Comparison of ENCODE assay signal across 17 cellular contexts in the genomic region with DNA sequence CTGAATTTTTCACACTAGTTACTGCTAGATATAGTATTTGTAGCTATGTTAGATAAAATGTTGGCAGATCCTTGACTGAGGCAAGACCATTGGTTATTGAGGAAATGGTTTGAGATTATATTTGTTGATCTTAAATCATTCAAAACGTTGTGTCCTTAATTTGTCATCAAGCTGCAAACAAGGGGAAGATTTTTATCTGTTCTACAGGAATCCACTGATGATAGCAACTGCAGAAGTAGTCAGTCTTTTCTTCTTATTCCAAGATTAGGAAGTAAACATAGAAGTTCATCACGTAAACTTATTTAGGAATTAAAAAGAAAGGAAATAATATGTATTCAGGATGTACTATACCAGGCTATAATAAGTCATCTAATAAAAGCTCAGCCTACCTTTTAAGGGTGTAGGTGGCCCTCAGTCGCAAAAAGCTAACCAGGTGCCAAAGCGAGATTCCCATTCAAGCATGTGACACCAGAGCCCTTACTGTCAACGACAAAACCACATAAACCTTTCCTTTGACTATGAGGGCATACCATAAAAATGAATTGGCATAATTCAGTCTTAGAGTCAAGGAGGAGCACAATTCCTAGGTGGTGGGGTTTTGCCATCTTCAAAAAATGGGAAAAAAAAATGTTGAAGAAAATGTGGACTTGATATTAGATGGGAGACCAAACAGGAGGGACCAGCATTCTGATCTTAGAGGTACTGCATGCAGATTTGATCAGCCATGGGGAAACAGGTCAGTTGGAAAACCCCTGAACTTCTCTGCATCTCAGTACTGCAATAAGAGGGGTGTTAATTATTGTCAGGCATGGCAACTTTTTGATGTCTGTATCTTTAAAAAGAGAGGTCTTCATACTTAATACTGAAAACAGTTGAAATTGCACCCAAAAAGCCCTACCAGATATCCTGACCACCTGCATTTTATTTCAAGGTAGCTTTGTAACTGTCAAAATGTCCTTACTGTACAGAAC.
DNase-seq lines count a peak whose midpoint lies in the region; ATAC-seq and TF ChIP-seq lines count a peak whose summit lies in the region.
"Had no signal": no experiment of that assay in that cellular context is flagged by ENCODE, and none has a peak within 500 bp of the region (broad histone marks: within the 10 kb centered on the region; RNA-seq: fewer than 3 reads in every experiment).

No MANE protein-coding gene starts in this region.

- DNase-seq in left colon (no peak), dorsolateral prefrontal cortex (no peak)
- DNase-seq in effector memory CD4-positive, alpha-beta T cell, result no peak
- DNase-seq: activated CD4-positive, alpha-beta T cell treated with anti-CD3 and anti-CD28 coated beads, Interleukin-2, amount 10 ng/mL, durations not matched to agents 7 days and 5 days; DMS79 treated with DMSO at 0.1 percent for 48 hours; HCEC 1CT; kidney glomerular epithelial cell; NCI-H226; stimulated activated CD4-positive, alpha-beta T cell treated with anti-CD3 and anti-CD28 coated beads, Interleukin-4, amount 100 ng/mL, for 1 hour; stimulated activated naive CD8-positive, alpha-beta T cell treated with anti-CD3 and anti-CD28 coated beads, Interleukin-15, Interleukin-2, amounts not matched to agents 100 U/mL and 50 U/mL, for 24 hours; T-cell had no signal

- ATAC-seq in GM18498 (IDR thresholded peaks at IDR 0.05; ENCODE audit: unreplicated experiment) (peak; percentile 53), GM19397 (IDR thresholded peaks at IDR 0.05; ENCODE audit: unreplicated experiment) (peak; percentile 72), HG02852 (IDR thresholded peaks at IDR 0.05; ENCODE audit: unreplicated experiment) (peak; percentile 48), HG03521 (IDR thresholded peaks at IDR 0.05; ENCODE audit: unreplicated experiment) (peak; percentile 37), left colon (no peak), SK-N-SH treated with all-trans-retinoic acid at 6 μM for 48 hours (no peak)
- ATAC-seq: Panc1; stimulated activated naive CD8-positive, alpha-beta T cell treated with anti-CD3 and anti-CD28 coated beads, Interleukin-15, Interleukin-2, amounts not matched to agents 100 U/mL and 50 U/mL, for 24 hours; T-cell had no signal

- H3K4me1 ChIP-seq in effector memory CD4-positive, alpha-beta T cell (ENCODE audit: control insufficient read depth, insufficient read depth, low read length, poor library complexity, severe bottlenecking), result no peaks in the 10 kb centered on the region

- H3K27me3 ChIP-seq in effector memory CD4-positive, alpha-beta T cell (replicated peaks; ENCODE audit: control insufficient read depth, insufficient read depth, low read length, poor library complexity, severe bottlenecking), result no peaks in the 10 kb centered on the region
- no peaks in the 10 kb centered on the region for H3K27me3 ChIP-seq in dorsolateral prefrontal cortex

- no peaks in the 10 kb centered on the region for H3K36me3 ChIP-seq in effector memory CD4-positive, alpha-beta T cell (ENCODE audit: control insufficient read depth, insufficient read depth, low read length)

- no peak for TF ChIP-seq CTCF in dorsolateral prefrontal cortex (IDR thresholded peaks at IDR 0.05 in 54 of 56, conservative IDR thresholded peaks at IDR 0.05 in 2 of 56; ENCODE audit: low read depth in 1 of 56, partially characterized antibody in 56 of 56)

- no peak overlapping the region for H3K4me3 ChIP-seq in effector memory CD4-positive, alpha-beta T cell (ENCODE audit: insufficient read depth, low read depth, low read length, poor library complexity, severe bottlenecking)
- no peak overlapping the region for H3K4me3 ChIP-seq in dorsolateral prefrontal cortex

- no peaks in the 10 kb centered on the region for H3K9me3 ChIP-seq in effector memory CD4-positive, alpha-beta T cell (ENCODE audit: control insufficient read depth, low read length)

- no peak overlapping the region for H3K27ac ChIP-seq in effector memory CD4-positive, alpha-beta T cell (ENCODE audit: insufficient read depth, low read length, poor library complexity, severe bottlenecking)
- H3K27ac ChIP-seq in dorsolateral prefrontal cortex, result no peak overlapping the region

- intact Hi-C loops in left colon (cut with DNase I, micrococcal nuclease) (no loop called here), dorsolateral prefrontal cortex (cut with DNase I) (no loop called here)

TF ChIP-seq in SK-N-SH treated with all-trans-retinoic acid at 6 μM for 48 hours, 23 proteins besides CTCF, POLR2A, EP300 and RAD21:
- TF ChIP-seq, protein P1, sequence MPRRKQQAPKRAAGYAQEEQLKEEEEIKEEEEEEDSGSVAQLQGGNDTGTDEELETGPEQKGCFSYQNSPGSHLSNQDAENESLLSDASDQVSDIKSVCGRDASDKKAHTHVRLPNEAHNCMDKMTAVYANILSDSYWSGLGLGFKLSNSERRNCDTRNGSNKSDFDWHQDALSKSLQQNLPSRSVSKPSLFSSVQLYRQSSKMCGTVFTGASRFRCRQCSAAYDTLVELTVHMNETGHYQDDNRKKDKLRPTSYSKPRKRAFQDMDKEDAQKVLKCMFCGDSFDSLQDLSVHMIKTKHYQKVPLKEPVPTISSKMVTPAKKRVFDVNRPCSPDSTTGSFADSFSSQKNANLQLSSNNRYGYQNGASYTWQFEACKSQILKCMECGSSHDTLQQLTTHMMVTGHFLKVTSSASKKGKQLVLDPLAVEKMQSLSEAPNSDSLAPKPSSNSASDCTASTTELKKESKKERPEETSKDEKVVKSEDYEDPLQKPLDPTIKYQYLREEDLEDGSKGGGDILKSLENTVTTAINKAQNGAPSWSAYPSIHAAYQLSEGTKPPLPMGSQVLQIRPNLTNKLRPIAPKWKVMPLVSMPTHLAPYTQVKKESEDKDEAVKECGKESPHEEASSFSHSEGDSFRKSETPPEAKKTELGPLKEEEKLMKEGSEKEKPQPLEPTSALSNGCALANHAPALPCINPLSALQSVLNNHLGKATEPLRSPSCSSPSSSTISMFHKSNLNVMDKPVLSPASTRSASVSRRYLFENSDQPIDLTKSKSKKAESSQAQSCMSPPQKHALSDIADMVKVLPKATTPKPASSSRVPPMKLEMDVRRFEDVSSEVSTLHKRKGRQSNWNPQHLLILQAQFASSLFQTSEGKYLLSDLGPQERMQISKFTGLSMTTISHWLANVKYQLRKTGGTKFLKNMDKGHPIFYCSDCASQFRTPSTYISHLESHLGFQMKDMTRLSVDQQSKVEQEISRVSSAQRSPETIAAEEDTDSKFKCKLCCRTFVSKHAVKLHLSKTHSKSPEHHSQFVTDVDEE (CRISPR knock-in tag; IDR thresholded peaks at IDR 0.05), result no peak

Comparison
In these comparisons a context has a peak if more than half of its experiments do, and no peak if none do; other contexts are left out.
1. ATAC-seq: peak in GM18498 (single experiment), GM19397 (single experiment), HG02852 (single experiment) and HG03521 (single experiment); none in left colon (single experiment) and SK-N-SH treated with all-trans-retinoic acid at 6 μM for 48 hours (single experiment).